ENCODE assay signal across 21 cellular contexts in genomic region chr2:62185828-62186483, GRCh38.
"Had no signal": no experiment of that assay in that cellular context is flagged by ENCODE, and none has a peak within 500 bp of the region (broad histone marks: within the 10 kb centered on the region; RNA-seq: fewer than 3 reads in every experiment).

No MANE protein-coding gene starts in this region.

- DNase-seq: activated CD4-positive, alpha-beta T cell treated with anti-CD3 and anti-CD28 coated beads, Interleukin-2, amount 10 ng/mL, durations not matched to agents 7 days and 5 days; activated CD4-positive, CD25-positive, alpha-beta regulatory T cell; activated CD8-positive, alpha-beta memory T cell treated with anti-CD3 and anti-CD28 coated beads, Interleukin-2, amount 50 U/mL, for 48 hours; activated gamma-delta T cell treated with Interleukin-2 at 50 U/mL for 16 hours; activated naive CD8-positive, alpha-beta T cell treated with anti-CD3 and anti-CD28 coated beads, Interleukin-2, amount 10 ng/mL, durations not matched to agents 7 days and 5 days; brain microvascular endothelial cell; cerebellar nuclear complex; effector memory CD4-positive, alpha-beta T cell; foreskin keratinocyte; glutamatergic neuron; immature natural killer cell; mammary epithelial cell; naive B cell; ovary; sigmoid colon; stimulated activated CD4-positive, alpha-beta T cell treated with anti-CD3 and anti-CD28 coated beads, Interleukin-12 subunit alpha, Interleukin-12 subunit beta, amount 100 ng/mL, for 4 hours; stimulated activated CD4-positive, alpha-beta T cell treated with anti-CD3 and anti-CD28 coated beads, Interleukin-2, amount 100 ng/mL, for 24 hours; T-helper 17 cell; thyroid gland; uterus had no signal

- H3K27ac ChIP-seq: brain microvascular endothelial cell, foreskin keratinocyte, ovary, sigmoid colon, thyroid gland, uterus had no signal

- H3K4me3 ChIP-seq: ovary, sigmoid colon, thyroid gland, uterus had no signal

- H3K9me3 ChIP-seq: ovary, sigmoid colon, thyroid gland, uterus had no signal

- H3K36me3 ChIP-seq: brain microvascular endothelial cell, ovary, sigmoid colon, thyroid gland, uterus had no signal

- H3K4me1 ChIP-seq: foreskin keratinocyte, sigmoid colon, uterus had no signal

- H3K27me3 ChIP-seq: brain microvascular endothelial cell, ovary, sigmoid colon, thyroid gland, uterus had no signal

- FAIRE-seq: TTC549 had no signal

- ATAC-seq: foreskin keratinocyte, T-helper 17 cell had no signal
